10 cellular contexts compared by ENCODE assay signal in the genomic region with DNA sequence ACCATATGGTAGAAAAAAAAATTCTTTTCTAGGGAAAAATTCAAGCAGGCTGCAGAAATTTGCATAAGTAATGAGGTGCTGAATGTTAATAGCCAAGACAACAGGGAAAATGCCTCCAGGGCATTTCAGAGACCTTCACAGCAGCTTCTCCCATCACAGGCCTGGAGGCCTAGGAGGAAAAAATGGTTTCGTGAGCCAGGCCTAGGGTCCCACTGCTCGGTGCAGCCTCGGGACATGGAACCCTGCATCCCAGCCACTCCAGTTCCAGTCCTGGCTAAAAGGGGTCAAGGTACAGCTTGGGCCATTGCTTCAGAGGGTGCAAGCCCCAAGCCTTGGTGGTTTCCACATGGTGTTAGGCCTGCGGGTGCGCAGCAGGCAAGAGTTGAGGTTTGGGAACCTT.
"Had no signal": no experiment of that assay in that cellular context is flagged by ENCODE, and none has a peak within 500 bp of the region (broad histone marks: within the 10 kb centered on the region; RNA-seq: fewer than 3 reads in every experiment).

No MANE protein-coding gene starts in this region.

- DNase-seq: GM23248, GOT3, H7, H9, HCEC 1CT, HFFc6 had no signal

- H3K27ac ChIP-seq: GM23248 had no signal

- H3K9me3 ChIP-seq: HAP-1 had no signal

- H2AFZ ChIP-seq: GM23248, GM23338 had no signal

- H3K4me1 ChIP-seq: HAP-1 had no signal

- H3K4me3 ChIP-seq: GM23248, GM23338, HAP-1 had no signal

- H3K36me3 ChIP-seq: HAP-1 had no signal

- H3K9ac ChIP-seq: GM23248 had no signal

- FAIRE-seq: H1 had no signal

- ATAC-seq: GM23338, HCT116 had no signal

- H3K4me2 ChIP-seq: GM23338 had no signal
